ENCODE assay signal across 8 cellular contexts in genomic region chr11:57425565-57426438, GRCh38. TPM values are rescaled to one million over a fixed set of nuclear protein-coding genes. Genes with fewer than 3 reads are reported as not detected.
DNase-seq lines count a peak whose midpoint lies in the region; ATAC-seq lines count a peak whose summit lies in the region.

No MANE protein-coding gene starts in this region.

- H2BK120ac ChIP-seq in trophoblast cell (ENCODE audit: insufficient read depth, low read length, poor library complexity): no peak overlapping the region

- no peak overlapping the region for H2AK5ac ChIP-seq in trophoblast cell (ENCODE audit: low read length)

- 87% methylated on average over 15 of the region's 15 CpGs for WGBS in HUES64
- WGBS in trophoblast cell (ENCODE audit: extremely low coverage, insufficient coverage, insufficient read length): no CpG with 5 or more reads among the region's 15 CpGs

- ATAC-seq in left cardiac atrium (peak; percentile 30 to 33), HG02938 (IDR thresholded peaks at IDR 0.05; ENCODE audit: unreplicated experiment) (no peak)

- H4K8ac ChIP-seq in trophoblast cell (ENCODE audit: low read depth, low read length): no peak overlapping the region

- peaks cover 4% of the 10 kb centered on the region for H3K79me1 ChIP-seq in trophoblast cell (ENCODE audit: low read length)

- no peak overlapping the region for H3K14ac ChIP-seq in trophoblast cell (ENCODE audit: low read length)

- H3K27ac ChIP-seq in HUES64 (ENCODE audit: low read depth, low read length) (no peak overlapping the region), trophoblast cell (ENCODE audit: low read depth, low read length) (no peak overlapping the region)

- H3K4me3 ChIP-seq in HUES64 (ENCODE audit: low read length): peak overlapping the region; percentile 57
- peak overlapping the region; percentile 52 for H3K4me3 ChIP-seq in skeletal muscle cell (ENCODE audit: low read depth, low read length)
- no peak overlapping the region for H3K4me3 ChIP-seq in trophoblast cell (ENCODE audit: low read depth, low read length)

- no peak overlapping the region for H3K18ac ChIP-seq in trophoblast cell (ENCODE audit: low read length)

- peaks cover 21% of the 10 kb centered on the region for H3K27me3 ChIP-seq in HUES64 (ENCODE audit: insufficient read depth, low read length)
- peaks cover 2% of the 10 kb centered on the region for H3K27me3 ChIP-seq in trophoblast cell (ENCODE audit: insufficient read depth, low read length)

- no peak overlapping the region for H4K12ac ChIP-seq in trophoblast cell (ENCODE audit: low read depth, low read length)

- H3K9me3 ChIP-seq in HUES64 (ENCODE audit: insufficient read depth, low read depth, low read length): no peaks in the 10 kb centered on the region
- H3K9me3 ChIP-seq in trophoblast cell (ENCODE audit: insufficient read depth, low read depth, low read length): peaks cover 2% of the 10 kb centered on the region

- H3K9ac ChIP-seq in HUES64 (ENCODE audit: low read depth, low read length): peak overlapping the region; percentile 75; the same call in 1 of the 2 replicates
- H3K9ac ChIP-seq in trophoblast cell (ENCODE audit: low read length): no peak overlapping the region

- peak; percentile 21 for DNase-seq in activated naive CD4-positive, alpha-beta T cell treated with anti-CD3 and anti-CD28 coated beads, Interleukin-2, amount 50 U/mL, for 16 hours
- DNase-seq in left cardiac atrium: peak; percentile 80
- DNase-seq in skeletal muscle cell (ENCODE audit: low read depth): no peak
- no peak for DNase-seq in cerebellar nuclear complex (lab: John Stamatoyannopoulos, UW)
- no peak for DNase-seq in ecto neural progenitor cell (ENCODE audit: low spot score)
- DNase-seq in trophoblast cell: no peak

- H3K23ac ChIP-seq in trophoblast cell (ENCODE audit: low read length): no peak overlapping the region

- H2BK12ac ChIP-seq in trophoblast cell (ENCODE audit: low read length): no peak overlapping the region

- no peak overlapping the region for H3K4ac ChIP-seq in trophoblast cell (ENCODE audit: low read depth, low read length)

- H3K4me1 ChIP-seq in HUES64 (ENCODE audit: insufficient read depth, low read length) (peaks cover 15% of the 10 kb centered on the region), trophoblast cell (ENCODE audit: control insufficient read depth in 1 of 2, insufficient read depth in 2 of 2, low read length in 2 of 2) (peaks cover 6 to 15% of the 10 kb centered on the region in 2 experiments)

- H3K79me2 ChIP-seq in trophoblast cell (ENCODE audit: control insufficient read depth, insufficient read depth, low read length, poor library complexity): peaks cover 3% of the 10 kb centered on the region

- H2BK5ac ChIP-seq in trophoblast cell (ENCODE audit: low read depth, low read length, poor library complexity): no peak overlapping the region

- peaks cover 19% of the 10 kb centered on the region for H3K36me3 ChIP-seq in HUES64 (ENCODE audit: insufficient read depth, low read length)
- no peaks in the 10 kb centered on the region for H3K36me3 ChIP-seq in trophoblast cell (ENCODE audit: control insufficient read depth in 1 of 2, insufficient read depth in 2 of 2, low read length in 2 of 2)

- intact Hi-C loops in left cardiac atrium (cut with DNase I): no loop called here

- no peak overlapping the region for H4K91ac ChIP-seq in trophoblast cell (ENCODE audit: low read depth, low read length)

- no peak overlapping the region for H2AFZ ChIP-seq in trophoblast cell (ENCODE audit: insufficient read depth, low read length, poor library complexity)

- H3K4me2 ChIP-seq in trophoblast cell (ENCODE audit: low read length): no peak overlapping the region

RNA-seq across cellular contexts. Expression of gene SLC43A3, which starts 1.1 kb away (rescaled TPM):
- polyA plus RNA-seq in HUES64 (2013, experiment 1 of 2): 20.1 TPM
- polyA plus RNA-seq in HUES64 (2013, experiment 2 of 2): 19.4 TPM
- total RNA-seq in left cardiac atrium: 10 to 100 TPM; 39.3 to 46.7 TPM
- polyA plus RNA-seq in trophoblast cell (2013): 3.7 and 4.0 TPM in 2 replicates

RNA-seq across cellular contexts. Expression of gene RTN4RL2, which starts 34.5 kb away (rescaled TPM):
- 8.6 TPM for polyA plus RNA-seq in HUES64 (2013, experiment 1 of 2)
- 11.8 TPM for polyA plus RNA-seq in HUES64 (2013, experiment 2 of 2)
- total RNA-seq in left cardiac atrium: 1 to 10 TPM; 1.9 to 2.4 TPM
- 0.12 and 0.16 TPM in 2 replicates for polyA plus RNA-seq in trophoblast cell (2013)

RNA-seq across cellular contexts. Expression of gene PRG2, which starts 35.4 kb away (rescaled TPM):
- 0.20 TPM for polyA plus RNA-seq in HUES64 (2013, experiment 1 of 2)
- 0.51 TPM for polyA plus RNA-seq in HUES64 (2013, experiment 2 of 2)
- not detected for total RNA-seq in left cardiac atrium
- 0.04 and 0.11 TPM in 2 replicates for polyA plus RNA-seq in trophoblast cell (2013)

RNA-seq across cellular contexts. Expression of gene PRG3, which starts 44.9 kb away (rescaled TPM):
- not detected for polyA plus RNA-seq in HUES64 (2013, experiment 1 of 2)
- polyA plus RNA-seq in HUES64 (2013, experiment 2 of 2): not detected
- not detected for total RNA-seq in left cardiac atrium
- not detected in 2 replicates for polyA plus RNA-seq in trophoblast cell (2013)

Comparison
In these comparisons a context has a peak if more than half of its experiments do, and no peak if none do; other contexts are left out.
1. DNase-seq: peak in activated naive CD4-positive, alpha-beta T cell treated with anti-CD3 and anti-CD28 coated beads, Interleukin-2, amount 50 U/mL, for 16 hours (single experiment) and left cardiac atrium (single experiment); none in skeletal muscle cell (single experiment), cerebellar nuclear complex (0 of 2), ecto neural progenitor cell (single experiment) and trophoblast cell (0 of 2).